Comparison of ENCODE assay signal across 8 cellular contexts in genomic region chr19:5690125-5690954, GRCh38. TPM values are rescaled to one million over a fixed set of nuclear protein-coding genes. Genes with fewer than 3 reads are reported as not detected.
DNase-seq lines count a peak whose midpoint lies in the region; ATAC-seq and TF ChIP-seq lines count a peak whose summit lies in the region.

Gene RPL36, plus strand, starts transcription at chr19:5690295. Its CDS starts 213 bp downstream, at chr19:5690508.

- H3K27ac Mint-ChIP-seq in central memory CD8-positive, alpha-beta T cell (ENCODE audit: low read depth), result peak within 1 kb of the TSS; percentile 99

- no peaks in the 10 kb centered on the region for H3K27me3 Mint-ChIP-seq in central memory CD8-positive, alpha-beta T cell

- no peaks in the 10 kb centered on the region for H3K9me3 Mint-ChIP-seq in central memory CD8-positive, alpha-beta T cell

- peaks cover 57% of the 10 kb centered on the region for H3K36me3 Mint-ChIP-seq in central memory CD8-positive, alpha-beta T cell (ENCODE audit: insufficient read depth)

- peak; percentile 99 for TF ChIP-seq POLR2A in GM18526 (IDR thresholded peaks at IDR 0.05; ENCODE audit: extremely low read depth, insufficient read length)

- H3K4me1 Mint-ChIP-seq in central memory CD8-positive, alpha-beta T cell, result peaks cover 32% of the 10 kb centered on the region

- H3K4me3 Mint-ChIP-seq in central memory CD8-positive, alpha-beta T cell, result peak within 1 kb of the TSS; percentile 95

- peak; percentile 44 for ATAC-seq in HG03175 (IDR thresholded peaks at IDR 0.05; ENCODE audit: unreplicated experiment)
- ATAC-seq in central memory CD8-positive, alpha-beta T cell (replicated peaks; ENCODE audit: extremely low read depth, poor library complexity, severe bottlenecking), result peak; percentile 65

- DNase-seq in A172 (ENCODE audit: low spot score), result peak; percentile 96
- DNase-seq in NCI-H345 treated with DMSO at 0.1 percent for 48 hours (lab: John Stamatoyannopoulos, UW; ENCODE audit: unreplicated experiment), result peak; percentile 92
- DNase-seq in activated CD4-positive, CD25-positive, alpha-beta regulatory T cell treated with anti-CD3 and anti-CD28 coated beads, Interleukin-2, amount 50 U/mL, for 16 hours (ENCODE audit: low read depth, low spot score), result peak; percentile 97
- peak; percentile 98 to 100 for DNase-seq in central memory CD8-positive, alpha-beta T cell (ENCODE audit: low spot score in 2 of 2)
- DNase-seq in iris pigment epithelial cell (ENCODE audit: low read depth), result peak; percentile 94
- DNase-seq in stimulated activated CD4-positive, alpha-beta T cell treated with anti-CD3 and anti-CD28 coated beads, Interleukin-12 subunit alpha, Interleukin-12 subunit beta, amount 100 ng/mL, for 24 hours (ENCODE audit: low read depth in 2 of 2), result peak; percentile 98 to 99

RNA-seq across cellular contexts. Expression of gene RPL36, which starts in this region (rescaled TPM):
- 782 and 864 TPM in 2 replicates for total RNA-seq in A172 (2014; rRNA removed; shearing (Covaris generic))

Comparison
In these comparisons a context has a peak if more than half of its experiments do, and no peak if none do; other contexts are left out.
1. Peak in every context shown above with its lines: DNase-seq and ATAC-seq.